In genomic region chr1:193199940-193200339, GRCh38 we compare ENCODE assay signal across 27 cellular contexts. TPM values are rescaled to one million over a fixed set of nuclear protein-coding genes. Genes with fewer than 3 reads are reported as not detected.
A peak's percentile ranks its signal among the peaks of the same experiment; 100 is the strongest.
DNase-seq lines count a peak whose midpoint lies in the region; ATAC-seq, FAIRE-seq and TF ChIP-seq lines count a peak whose summit lies in the region.
"Had no signal": no experiment of that assay in that cellular context is flagged by ENCODE, and none has a peak within 500 bp of the region (broad histone marks: within the 10 kb centered on the region; RNA-seq: fewer than 3 reads in every experiment).

No MANE protein-coding gene starts in this region.

- no peak overlapping the region for H2AFZ ChIP-seq in K562 (ENCODE audit: low read depth, low read length)

- no peak for FAIRE-seq in K562 (lab: Jason Lieb, UNC)
- FAIRE-seq: GM12878, GM12892, GM18507 had no signal

- BruUV-seq in K562 (replicated peaks; lab: Mats Ljungman, UMichigan), result no TSS peak

- peak; percentile 49; the same call in 2 of the 3 replicates for ATAC-seq in K562
- ATAC-seq in left lobe of liver, result peak; percentile 45
- ATAC-seq in right lobe of liver, result peak in 3 of 4 donors; percentile 49 to 74 (median 59)
- no peak for ATAC-seq in GM19467 (IDR thresholded peaks at IDR 0.05; ENCODE audit: unreplicated experiment)
- ATAC-seq: GM12878 had no signal

- TF ChIP-seq CTCF in K562 (IDR thresholded peaks at IDR 0.05 in 2 of 3, conservative IDR thresholded peaks at IDR 0.05 in 1 of 3; ENCODE audit: insufficient read depth in 2 of 3, low read depth in 1 of 3, low read length in 3 of 3) (no peak), right lobe of liver (IDR thresholded peaks at IDR 0.05) (no peak)

- H3K4me1 ChIP-seq in K562 (replicated peaks in 1 of 2; ENCODE audit: control insufficient read depth in 2 of 2, insufficient read depth in 2 of 2, low read length in 2 of 2), result no peaks in the 10 kb centered on the region
- H3K4me1 ChIP-seq in right lobe of liver, result peaks cover 0 to 12% (median 3%) of the 10 kb centered on the region in 4 donors
- H3K4me1 ChIP-seq: BE2C, BLaER1 had no signal

- intact Hi-C loops in K562 (cut with micrococcal nuclease), result no loop called here
- intact Hi-C loops in right lobe of liver (cut with DNase I), result no loop called here

- no peaks in the 10 kb centered on the region for H3K9me1 ChIP-seq in K562 (ENCODE audit: control insufficient read depth, insufficient read depth, low read length)

- CTCF ChIA-PET in K562 (lab: Yijun Ruan, JAX; ENCODE audit: low intra/inter-chr PET ratio), result no interaction called here

- TF ChIP-seq RAD21 in K562 (CRISPR knock-in tag; conservative IDR thresholded peaks at IDR 0.05 in 1 of 2, IDR thresholded peaks at IDR 0.05 in 1 of 2), result no peak

- H3K4me3 ChIP-seq in K562 (no peak overlapping the region), right lobe of liver (no peak overlapping the region)
- H3K4me3 ChIP-seq: BLaER1, GM12878 had no signal

- DNase-seq in K562 (ENCODE audit: extremely low read depth in 1 of 4, low spot score in 3 of 4), result no peak
- no peak for DNase-seq in left lobe of liver (ENCODE audit: low spot score)
- no peak for DNase-seq in right lobe of liver
- no peak for DNase-seq in NCI-H187 treated with DMSO at 0.1 percent for 48 hours (lab: John Stamatoyannopoulos, UW)
- DNase-seq in NCI-H1436 treated with DMSO at 0.1 percent for 48 hours (lab: John Stamatoyannopoulos, UW), result no peak
- DNase-seq: 8988T; ACHN; BE2C; C1 segment of cervical spinal cord; CD4-positive, alpha-beta memory T cell; CD4-positive, CD25-positive, alpha-beta regulatory T cell; CD8-positive, alpha-beta memory T cell; COR-L47; DMS 273 treated with DMSO at 0.1 percent for 48 hours; DMS153; DMS53; DMS79; DND-41; EL; GDM1 had no signal

- peaks cover 31% of the 10 kb centered on the region for H3K79me2 ChIP-seq in K562 (ENCODE audit: control insufficient read depth, insufficient read depth, low read length)

- no peak for TF ChIP-seq POLR2A in K562 (conservative IDR thresholded peaks at IDR 0.05)
- no peak for TF ChIP-seq POLR2A in right lobe of liver (IDR thresholded peaks at IDR 0.05)

- H3K27me3 ChIP-seq in K562 (ENCODE audit: control insufficient read depth in 2 of 2, insufficient read depth in 2 of 2, low read length in 2 of 2) (no peaks in the 10 kb centered on the region), right lobe of liver (no peaks in the 10 kb centered on the region)
- H3K27me3 ChIP-seq: BE2C, BLaER1 had no signal

- H3K9me3 ChIP-seq in K562 (replicated peaks; ENCODE audit: control insufficient read depth, insufficient read depth, low read depth, low read length) (no peaks in the 10 kb centered on the region), right lobe of liver (no peaks in the 10 kb centered on the region)
- H3K9me3 ChIP-seq: BE2C, BLaER1 had no signal

- H3K9ac ChIP-seq in K562 (ENCODE audit: insufficient read depth in 1 of 2, low read depth in 2 of 2, low read length in 2 of 2), result no peak overlapping the region
- H3K9ac ChIP-seq: BLaER1 had no signal

- H4K20me1 ChIP-seq in K562 (replicated peaks; ENCODE audit: control insufficient read depth, insufficient read depth, low read length), result no peaks in the 10 kb centered on the region

- no peak overlapping the region for H3K27ac ChIP-seq in K562 (ENCODE audit: extremely low read depth, low read depth, low read length)
- H3K27ac ChIP-seq in right lobe of liver, result no peak overlapping the region
- H3K27ac ChIP-seq: BLaER1 had no signal

- H3K36me3 ChIP-seq in K562 (ENCODE audit: control insufficient read depth, insufficient read depth, low read length), result peaks cover 10% of the 10 kb centered on the region; the same call in 1 of the 3 replicates
- H3K36me3 ChIP-seq in right lobe of liver, result no peaks in the 10 kb centered on the region

- in situ Hi-C loops in K562 (cut with MboI), result no loop called here

- TF ChIP-seq EP300 in K562 (IDR thresholded peaks at IDR 0.05; ENCODE audit: low read length), result no peak

- POLR2A ChIA-PET in K562 (lab: Yijun Ruan, JAX), result interaction anchor here (0.8 to 1.8 kb wide), 2 partner anchors 10 to 18 kb away, joined by 3 to 6 read pairs; no protein-coding TSS in a partner anchor

- WGBS in K562 (ENCODE audit: insufficient coverage, low coverage, missing lambda C conversion rate), result 98% methylated on average over 3 of the region's 4 CpGs
- WGBS in right lobe of liver (ENCODE audit: insufficient coverage, low coverage, low lambda C conversion rate, missing lambda C conversion rate), result 75% methylated on average over 4 of the region's 4 CpGs

- H3K4me2 ChIP-seq in K562 (ENCODE audit: insufficient read depth, low read length), result no peak overlapping the region
- H3K4me2 ChIP-seq: BLaER1 had no signal

TF ChIP-seq in K562, 482 proteins besides CTCF, POLR2A, EP300 and RAD21 (continues in another document):
- no peak for TF ChIP-seq HMGN3 (IDR thresholded peaks at IDR 0.05; ENCODE audit: borderline replicate concordance, extremely low read depth, insufficient read length, low read depth, low read length)
- no peak for TF ChIP-seq CREB3L1 (IDR thresholded peaks at IDR 0.05; ENCODE audit: borderline replicate concordance, low read depth)
- TF ChIP-seq ZNF347 (CRISPR knock-in tag; IDR thresholded peaks at IDR 0.05; ENCODE audit: low read depth), result no peak
- no peak for TF ChIP-seq ERF (CRISPR knock-in tag; IDR thresholded peaks at IDR 0.05)
- TF ChIP-seq ZC3H11A (IDR thresholded peaks at IDR 0.05; ENCODE audit: low read depth, low read length), result no peak
- no peak for TF ChIP-seq SAP30 (IDR thresholded peaks at IDR 0.05; ENCODE audit: borderline replicate concordance, insufficient read depth, low read depth, low read length, poor library complexity, severe bottlenecking)
- TF ChIP-seq GTF2B (IDR thresholded peaks at IDR 0.05; ENCODE audit: extremely low read depth, insufficient read length), result no peak
- TF ChIP-seq HDAC2 (IDR thresholded peaks at IDR 0.05), result no peak
- no peak for TF ChIP-seq NELFE (IDR thresholded peaks at IDR 0.05; ENCODE audit: insufficient read depth, insufficient read length)

RNA-seq across cellular contexts. Expression of gene B3GALT2, which starts 13.5 kb away (rescaled TPM):
- total RNA-seq in K562 (2011; cell fraction: chromatin; rRNA removed; ENCODE audit: low replicate concordance), result 0.12 TPM in 1 of 2 replicates, not detected in the other
- not detected in 2 replicates for total RNA-seq in K562 (2011; cell fraction: nucleolus; rRNA removed)
- total RNA-seq in K562 (2011; cell fraction: nucleoplasm; rRNA removed), result not detected in 2 replicates
- total RNA-seq in K562 (2014; rRNA removed) (not detected in 2 replicates), K562 (2014; rRNA removed; fragmentation: Illumina TruSeq; extraction: Trizol) (not detected in 2 replicates), K562 (2015; rRNA removed; fragmentation: Illumina TruSeq; extraction: Trizol) (not detected in 2 replicates), K562 (2021) (0.07 TPM in 1 of 2 replicates, not detected in the other), left lobe of liver (0.13 TPM), right lobe of liver (under 1 TPM; 0.09 to 0.50 (median 0.24) TPM)
- polyA plus RNA-seq in K562 (2011; rRNA removed) (not detected in 2 replicates), K562 (2014; fragmentation: Illumina TruSeq; extraction: Trizol) (not detected in 2 replicates), K562 (2014; fragmentation: Nextera tagmentation; extraction: Ambion mirVana) (under 1 TPM in 1 of 2 experiments, not detected in 1; 0.03 TPM), K562 (2014; rRNA removed) (not detected in 2 replicates)
- polyA plus RNA-seq in K562 (2011; cell fraction: cytosol; rRNA removed), result not detected in 2 replicates
- not detected in 2 replicates for polyA plus RNA-seq in K562 (2011; cell fraction: nucleus; rRNA removed)
- polyA plus RNA-seq in K562 (2012), result 0.03 and 0.05 TPM in 2 replicates
- not detected in 2 replicates for polyA minus RNA-seq in K562 (2011; rRNA and poly(A)+ RNA removed)
- not detected in 2 replicates for polyA minus RNA-seq in K562 (2011; cell fraction: cytosol; rRNA and poly(A)+ RNA removed)
- polyA minus RNA-seq in K562 (2011; cell fraction: nucleus; rRNA and poly(A)+ RNA removed), result not detected in 2 replicates
- total RNA-seq: Daoy, G401, GM12878 had no signal
